In the genomic region with DNA sequence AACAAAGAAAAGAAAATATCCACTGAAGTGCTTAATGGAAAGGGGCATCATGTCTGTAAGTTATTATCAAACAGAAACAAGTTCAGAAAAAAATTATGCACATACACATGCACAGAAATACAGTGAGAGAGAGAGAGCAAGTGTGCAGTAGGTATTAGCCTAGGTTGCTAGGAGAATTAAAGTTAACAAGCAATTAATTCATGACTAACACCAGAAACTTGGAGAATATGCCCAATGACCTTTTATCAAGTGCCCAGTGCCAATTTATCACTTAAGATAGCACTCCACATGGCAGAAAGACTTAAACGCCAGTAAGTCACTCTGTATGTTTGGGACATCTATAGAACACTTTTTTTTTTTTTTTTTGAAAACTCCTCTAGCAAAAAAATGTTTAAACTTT, we compare ENCODE assay signal across 18 cellular contexts. TPM values are rescaled to one million over a fixed set of nuclear protein-coding genes. Genes with fewer than 3 reads are reported as not detected.
A peak's percentile ranks its signal among the peaks of the same experiment; 100 is the strongest.
DNase-seq lines count a peak whose midpoint lies in the region.
"Had no signal": no experiment of that assay in that cellular context is flagged by ENCODE, and none has a peak within 500 bp of the region (broad histone marks: within the 10 kb centered on the region; RNA-seq: fewer than 3 reads in every experiment).

No MANE protein-coding gene starts in this region.

- H3K36me3 ChIP-seq in rectal smooth muscle tissue (ENCODE audit: control insufficient read depth, insufficient read depth, low read length): no peaks in the 10 kb centered on the region
- H3K36me3 ChIP-seq: HAP-1 had no signal

- no peak overlapping the region for H3K4me3 ChIP-seq in rectal smooth muscle tissue (ENCODE audit: low read length)
- H3K4me3 ChIP-seq: HAP-1 had no signal

- no peak overlapping the region for H3K9ac ChIP-seq in rectal smooth muscle tissue (ENCODE audit: low read length)

- H3K27me3 ChIP-seq in rectal smooth muscle tissue (ENCODE audit: control insufficient read depth, insufficient read depth, low read length): no peaks in the 10 kb centered on the region

- peak; percentile 19 for DNase-seq in A172 (ENCODE audit: low spot score)
- DNase-seq in HT-29 (ENCODE audit: low spot score): peak; percentile 45
- peak; percentile 24 for DNase-seq in amniotic epithelial cell (ENCODE audit: low read depth)
- no peak for DNase-seq in Ammon's horn (ENCODE audit: low spot score)
- no peak for DNase-seq in NCI-H2081 treated with DMSO at 0.1 percent for 48 hours (lab: John Stamatoyannopoulos, UW)
- no peak for DNase-seq in SIG-M5 (lab: John Stamatoyannopoulos, UW)
- DNase-seq in substantia nigra (lab: John Stamatoyannopoulos, UW): no peak
- DNase-seq: 8988T; ACHN; C1 segment of cervical spinal cord; Caco-2; CD8-positive, alpha-beta T cell; DND-41; GDM1; HFFc6 had no signal

- peak overlapping the region; percentile 24 for H3K27ac ChIP-seq in rectal smooth muscle tissue (ENCODE audit: low read depth, low read length)
- H3K27ac ChIP-seq in substantia nigra (ENCODE audit: low read depth, low read length, poor library complexity, severe bottlenecking): no peak overlapping the region
- H3K27ac ChIP-seq: HL-60 had no signal

- no peaks in the 10 kb centered on the region for H3K4me1 ChIP-seq in rectal smooth muscle tissue (ENCODE audit: control insufficient read depth, insufficient read depth, low read length)
- H3K4me1 ChIP-seq: HAP-1 had no signal

RNA-seq across cellular contexts. Expression of a gene that starts 56.2 kb away (rescaled TPM):
- total RNA-seq in A172 (2014; rRNA removed; shearing (Covaris generic)): 104 and 105 TPM in 2 replicates
- total RNA-seq in HT-29 (2014; rRNA removed; shearing (Covaris generic)): 61.7 and 74.2 TPM in 2 replicates

Comparison
In these comparisons a context has a peak if more than half of its experiments do, and no peak if none do; other contexts are left out.
1. DNase-seq: peak in A172 (single experiment), HT-29 (single experiment) and amniotic epithelial cell (single experiment); none in Ammon's horn (single experiment), NCI-H2081 treated with DMSO at 0.1 percent for 48 hours (single experiment), SIG-M5 (single experiment) and substantia nigra (0 of 49).